30 cellular contexts compared by ENCODE assay signal in genomic region chr10:14017380-14017943, GRCh38.
DNase-seq lines count a peak whose midpoint lies in the region; ATAC-seq and TF ChIP-seq lines count a peak whose summit lies in the region.
"Had no signal": no experiment of that assay in that cellular context is flagged by ENCODE, and none has a peak within 500 bp of the region (broad histone marks: within the 10 kb centered on the region; RNA-seq: fewer than 3 reads in every experiment).

No MANE protein-coding gene starts in this region.

- DNase-seq in AG09309 (ENCODE audit: low read depth) = peak; percentile 40
- DNase-seq in HFFc6 = peak; percentile 22
- no peak for DNase-seq in caudate nucleus (lab: John Stamatoyannopoulos, UW)
- no peak for DNase-seq in mesothelial cell of epicardium (ENCODE audit: low spot score in 2 of 2, unreplicated experiment in 2 of 2)
- no peak for DNase-seq in dorsolateral prefrontal cortex
- no peak for DNase-seq in DMS 273 (lab: John Stamatoyannopoulos, UW; ENCODE audit: unreplicated experiment)
- no peak for DNase-seq in cortex of kidney (lab: John Stamatoyannopoulos, UW)
- DNase-seq: activated CD4-positive, alpha-beta T cell treated with anti-CD3 and anti-CD28 coated beads for 1 hour; activated CD8-positive, alpha-beta T cell treated with anti-CD3 and anti-CD28 coated beads for 36 hours; activated naive CD8-positive, alpha-beta T cell treated with anti-CD3 and anti-CD28 coated beads for 36 hours; DMS79; effector CD4-positive, alpha-beta T cell; GF-D8; GM23248; hypothalamus; mesenchymal stem cell; NCI-H1694; NCI-H446 treated with DMSO at 0.1 percent for 48 hours; NCI-H82; nucleus accumbens; stimulated activated CD4-positive, alpha-beta T cell treated with anti-CD3 and anti-CD28 coated beads, Interleukin-2, amount 100 ng/mL, for 24 hours; T-helper 17 cell; transverse colon had no signal

- H3K36me3 Mint-ChIP-seq in HFFc6 (ENCODE audit: low read depth) = peaks cover 12% of the 10 kb centered on the region; the same call in 1 of the 2 replicates
- H3K36me3 Mint-ChIP-seq in mesothelial cell of epicardium = peaks cover 3% of the 10 kb centered on the region

- ATAC-seq in HG02610 (IDR thresholded peaks at IDR 0.05; ENCODE audit: unreplicated experiment) = no peak
- ATAC-seq: A549; activated CD8-positive, alpha-beta T cell treated with anti-CD3 and anti-CD28 coated beads for 36 hours; activated T-helper 17 cell treated with anti-CD3 and anti-CD28 coated beads, Interleukin-2, amount 50 U/mL, for 72 hours; left lobe of liver; T-helper 17 cell had no signal

- H3K4me1 Mint-ChIP-seq in HFFc6 (ENCODE audit: low read depth) = peaks cover 28% of the 10 kb centered on the region
- peaks cover 47% of the 10 kb centered on the region for H3K4me1 Mint-ChIP-seq in mesothelial cell of epicardium

- H3K4me3 ChIP-seq in AG09309 (ENCODE audit: control insufficient read depth, low read depth, low read length) = no peak overlapping the region
- H3K4me3 ChIP-seq in dorsolateral prefrontal cortex = no peak overlapping the region
- H3K4me3 ChIP-seq: A549, BLaER1, GM23248, transverse colon had no signal

- no peaks in the 10 kb centered on the region for H3K9me3 Mint-ChIP-seq in HFFc6
- H3K9me3 Mint-ChIP-seq in mesothelial cell of epicardium = peaks cover 8% of the 10 kb centered on the region

- H3K27ac Mint-ChIP-seq in HFFc6 = no peak overlapping the region
- peak overlapping the region; percentile 70 for H3K27ac Mint-ChIP-seq in mesothelial cell of epicardium
- H3K27ac Mint-ChIP-seq: activated CD8-positive, alpha-beta T cell treated with anti-CD3 and anti-CD28 coated beads for 36 hours; activated naive CD8-positive, alpha-beta T cell treated with anti-CD3 and anti-CD28 coated beads for 36 hours; activated T-helper 17 cell treated with anti-CD3 and anti-CD28 coated beads, Interleukin-2, amount 50 U/mL, for 72 hours; T-helper 17 cell had no signal

- no peak overlapping the region for H3K4me3 Mint-ChIP-seq in HFFc6
- no peak overlapping the region for H3K4me3 Mint-ChIP-seq in mesothelial cell of epicardium
- H3K4me3 Mint-ChIP-seq: activated CD8-positive, alpha-beta T cell treated with anti-CD3 and anti-CD28 coated beads for 36 hours; activated naive CD8-positive, alpha-beta T cell treated with anti-CD3 and anti-CD28 coated beads for 36 hours; activated T-helper 17 cell treated with anti-CD3 and anti-CD28 coated beads, Interleukin-2, amount 50 U/mL, for 72 hours; T-helper 17 cell had no signal

- no peak for TF ChIP-seq CTCF in AG09309 (IDR thresholded peaks at IDR 0.05; ENCODE audit: control insufficient read depth, insufficient read depth, low read depth, low read length, missing control alignments)
- no peak for TF ChIP-seq CTCF in HFFc6 (IDR thresholded peaks at IDR 0.05)
- TF ChIP-seq CTCF in mesothelial cell of epicardium (IDR thresholded peaks at IDR 0.05; ENCODE audit: unreplicated experiment) = no peak
- no peak for TF ChIP-seq CTCF in dorsolateral prefrontal cortex (IDR thresholded peaks at IDR 0.05 in 54 of 56, conservative IDR thresholded peaks at IDR 0.05 in 2 of 56; ENCODE audit: low read depth in 1 of 56, partially characterized antibody in 56 of 56)

- intact Hi-C loops in dorsolateral prefrontal cortex (cut with DNase I) = no loop called here

- peaks cover 0 to 61% (median 0%) of the 10 kb centered on the region in 45 donors for H3K27me3 ChIP-seq in dorsolateral prefrontal cortex
- H3K27me3 ChIP-seq: BLaER1, transverse colon had no signal

- H3K27me3 Mint-ChIP-seq in HFFc6 (ENCODE audit: insufficient read depth) = peaks cover 2% of the 10 kb centered on the region; the same call in 1 of the 2 replicates
- peaks cover 10% of the 10 kb centered on the region for H3K27me3 Mint-ChIP-seq in mesothelial cell of epicardium (ENCODE audit: low read depth)

- H3K27ac ChIP-seq in caudate nucleus (ENCODE audit: low read depth, low read length) = peak overlapping the region; percentile 53
- H3K27ac ChIP-seq in dorsolateral prefrontal cortex = peak overlapping the region in 26 of 59 donors; percentile 3 to 80 (median 50)
- H3K27ac ChIP-seq: A549, BLaER1, epithelial cell of prostate, GM23248, RWPE1, transverse colon had no signal

Comparison
In these comparisons a context has a peak if more than half of its experiments do, and no peak if none do; other contexts are left out.
1. DNase-seq: peak in AG09309 (single experiment) and HFFc6 (single experiment); none in caudate nucleus (0 of 61), mesothelial cell of epicardium (0 of 2), dorsolateral prefrontal cortex (0 of 10), DMS 273 (single experiment) and cortex of kidney (single experiment).